Comparison of ENCODE assay signal across 9 cellular contexts in the genomic region with DNA sequence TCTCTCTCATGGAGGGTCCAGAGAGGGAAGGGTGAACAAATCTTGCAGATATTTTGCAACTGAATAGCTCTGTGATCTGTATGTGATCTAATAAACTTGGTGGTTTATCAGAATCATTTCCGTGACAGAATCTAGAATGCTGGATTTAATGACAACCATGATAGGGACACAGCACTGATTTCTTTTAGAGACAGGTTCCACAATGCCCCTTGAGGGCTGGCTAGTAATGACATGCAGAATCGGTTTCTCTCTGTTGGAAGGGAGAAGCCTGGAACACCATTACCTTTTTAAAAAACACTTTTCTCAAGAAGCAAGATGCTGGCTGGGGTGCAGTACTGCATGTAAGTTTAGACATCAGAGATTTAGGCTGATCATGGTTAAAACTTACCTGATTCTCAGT.
A peak's percentile ranks its signal among the peaks of the same experiment; 100 is the strongest.
DNase-seq lines count a peak whose midpoint lies in the region; ATAC-seq and TF ChIP-seq lines count a peak whose summit lies in the region.
"Had no signal": no experiment of that assay in that cellular context is flagged by ENCODE, and none has a peak within 500 bp of the region (broad histone marks: within the 10 kb centered on the region; RNA-seq: fewer than 3 reads in every experiment).

No MANE protein-coding gene starts in this region.

- CTCF ChIA-PET in CD4-positive, alpha-beta T cell (lab: Charles Lee): no interaction called here

- H3K4me1 ChIP-seq in mucosa of descending colon (ENCODE audit: low read depth): no peaks in the 10 kb centered on the region

- no peak for TF ChIP-seq CTCF in CD4-positive, alpha-beta T cell (IDR thresholded peaks at IDR 0.05)
- TF ChIP-seq CTCF in astrocyte of the spinal cord (IDR thresholded peaks at IDR 0.05; ENCODE audit: low read depth, low read length) (peak; percentile 40), mesothelial cell of epicardium (IDR thresholded peaks at IDR 0.05; ENCODE audit: unreplicated experiment) (peak; percentile 42), mucosa of descending colon (IDR thresholded peaks at IDR 0.05) (no peak)

- peaks cover 24% of the 10 kb centered on the region for H3K4me1 Mint-ChIP-seq in CD4-positive, alpha-beta T cell (ENCODE audit: low read depth)
- no peaks in the 10 kb centered on the region for H3K4me1 Mint-ChIP-seq in mesothelial cell of epicardium
- no peaks in the 10 kb centered on the region for H3K4me1 Mint-ChIP-seq in activated T-helper 1 cell treated with anti-CD3 and anti-CD28 coated beads, Interleukin-12 subunit alpha, Interleukin-12 subunit beta, Interleukin-2, Interleukin-4 antibody, amounts not matched to agents 30 ng/mL and 10 ng/mL and 1 ng/mL, durations not matched to agents 14 hours and 24 hours and 36 hours (ENCODE audit: low read depth)

- H3K36me3 ChIP-seq in mucosa of descending colon (ENCODE audit: low read depth): no peaks in the 10 kb centered on the region

- H3K4me3 Mint-ChIP-seq in CD4-positive, alpha-beta T cell: no peak overlapping the region
- no peak overlapping the region for H3K4me3 Mint-ChIP-seq in mesothelial cell of epicardium
- no peak overlapping the region for H3K4me3 Mint-ChIP-seq in activated T-helper 1 cell treated with anti-CD3 and anti-CD28 coated beads, Interleukin-12 subunit alpha, Interleukin-12 subunit beta, Interleukin-2, Interleukin-4 antibody, amounts not matched to agents 30 ng/mL and 10 ng/mL and 1 ng/mL, durations not matched to agents 14 hours and 24 hours and 36 hours

- ATAC-seq in CD4-positive, alpha-beta T cell (ENCODE audit: poor library complexity): peak; percentile 32
- ATAC-seq in mucosa of descending colon (no peak), HG03196 (IDR thresholded peaks at IDR 0.05; ENCODE audit: unreplicated experiment) (no peak)

- H3K9me3 ChIP-seq in CD4-positive, alpha-beta T cell (ENCODE audit: control insufficient read depth, low read length): no peaks in the 10 kb centered on the region
- no peaks in the 10 kb centered on the region for H3K9me3 ChIP-seq in mucosa of descending colon

- H3K9me3 Mint-ChIP-seq in CD4-positive, alpha-beta T cell: no peaks in the 10 kb centered on the region
- peaks cover 3% of the 10 kb centered on the region for H3K9me3 Mint-ChIP-seq in mesothelial cell of epicardium
- H3K9me3 Mint-ChIP-seq in activated T-helper 1 cell treated with anti-CD3 and anti-CD28 coated beads, Interleukin-12 subunit alpha, Interleukin-12 subunit beta, Interleukin-2, Interleukin-4 antibody, amounts not matched to agents 30 ng/mL and 10 ng/mL and 1 ng/mL, durations not matched to agents 14 hours and 24 hours and 36 hours: no peaks in the 10 kb centered on the region

- H3K27ac Mint-ChIP-seq in CD4-positive, alpha-beta T cell: no peak overlapping the region
- H3K27ac Mint-ChIP-seq in mesothelial cell of epicardium: no peak overlapping the region
- no peak overlapping the region for H3K27ac Mint-ChIP-seq in activated T-helper 1 cell treated with anti-CD3 and anti-CD28 coated beads, Interleukin-12 subunit alpha, Interleukin-12 subunit beta, Interleukin-2, Interleukin-4 antibody, amounts not matched to agents 30 ng/mL and 10 ng/mL and 1 ng/mL, durations not matched to agents 14 hours and 24 hours and 36 hours

- intact Hi-C loops in CD4-positive, alpha-beta T cell (cut with DNase I, micrococcal nuclease): no loop called here
- intact Hi-C loops in mucosa of descending colon (cut with DNase I, micrococcal nuclease): no loop called here
- intact Hi-C loops in activated T-helper 1 cell treated with anti-CD3 and anti-CD28 coated beads, Interleukin-12 subunit alpha, Interleukin-12 subunit beta, Interleukin-2, Interleukin-4 antibody, amounts not matched to agents 30 ng/mL and 10 ng/mL and 1 ng/mL, durations not matched to agents 14 hours and 24 hours and 36 hours (cut with micrococcal nuclease): no loop called here
- intact Hi-C loops in posterior vena cava (cut with DNase I): no loop called here

- no peaks in the 10 kb centered on the region for H3K36me3 Mint-ChIP-seq in CD4-positive, alpha-beta T cell (ENCODE audit: low read depth)
- no peaks in the 10 kb centered on the region for H3K36me3 Mint-ChIP-seq in mesothelial cell of epicardium
- H3K36me3 Mint-ChIP-seq in activated T-helper 1 cell treated with anti-CD3 and anti-CD28 coated beads, Interleukin-12 subunit alpha, Interleukin-12 subunit beta, Interleukin-2, Interleukin-4 antibody, amounts not matched to agents 30 ng/mL and 10 ng/mL and 1 ng/mL, durations not matched to agents 14 hours and 24 hours and 36 hours (ENCODE audit: low read depth): no peaks in the 10 kb centered on the region

- no peak for DNase-seq in CD4-positive, alpha-beta T cell
- DNase-seq in HuH-7.5 (ENCODE audit: low spot score) (peak; percentile 29), astrocyte of the spinal cord (ENCODE audit: low read depth, low spot score) (no peak), mesothelial cell of epicardium (ENCODE audit: low spot score in 2 of 2, unreplicated experiment in 2 of 2) (no peak), mucosa of descending colon (no peak), posterior vena cava (ENCODE audit: low spot score) (no peak)
- no peak for DNase-seq in activated T-helper 1 cell treated with anti-CD3 and anti-CD28 coated beads, Interleukin-12 subunit alpha, Interleukin-12 subunit beta, Interleukin-2, Interleukin-4 antibody, amounts not matched to agents 30 ng/mL and 10 ng/mL and 1 ng/mL, durations not matched to agents 14 hours and 24 hours and 36 hours (ENCODE audit: low spot score)
- DNase-seq: dermis blood vessel endothelial cell had no signal

- H3K27me3 ChIP-seq in CD4-positive, alpha-beta T cell (ENCODE audit: control insufficient read depth, insufficient read depth, low read length): no peaks in the 10 kb centered on the region

- no peaks in the 10 kb centered on the region for H3K27me3 Mint-ChIP-seq in CD4-positive, alpha-beta T cell
- H3K27me3 Mint-ChIP-seq in mesothelial cell of epicardium (ENCODE audit: low read depth): peaks cover 19% of the 10 kb centered on the region
- H3K27me3 Mint-ChIP-seq in activated T-helper 1 cell treated with anti-CD3 and anti-CD28 coated beads, Interleukin-12 subunit alpha, Interleukin-12 subunit beta, Interleukin-2, Interleukin-4 antibody, amounts not matched to agents 30 ng/mL and 10 ng/mL and 1 ng/mL, durations not matched to agents 14 hours and 24 hours and 36 hours (ENCODE audit: insufficient read depth): peaks cover 7% of the 10 kb centered on the region

- POLR2A ChIA-PET in CD4-positive, alpha-beta T cell (lab: Charles Lee): no interaction called here

- no peak overlapping the region for H3K27ac ChIP-seq in CD4-positive, alpha-beta T cell (ENCODE audit: low read depth, low read length)

- no peak overlapping the region for H3K4me3 ChIP-seq in astrocyte of the spinal cord (ENCODE audit: low read depth, low read length)
- no peak overlapping the region for H3K4me3 ChIP-seq in mucosa of descending colon

- in situ Hi-C loops in astrocyte of the spinal cord (cut with HindIII; ENCODE audit: low sequenced_read_pairs): no loop called here

Comparison
In these comparisons a context has a peak if more than half of its experiments do, and no peak if none do; other contexts are left out.
1. CTCF ChIP-seq: peak in astrocyte of the spinal cord (single experiment) and mesothelial cell of epicardium (single experiment); none in CD4-positive, alpha-beta T cell (single experiment) and mucosa of descending colon (single experiment).